ENCODE assay signal across 28 cellular contexts in the genomic region with DNA sequence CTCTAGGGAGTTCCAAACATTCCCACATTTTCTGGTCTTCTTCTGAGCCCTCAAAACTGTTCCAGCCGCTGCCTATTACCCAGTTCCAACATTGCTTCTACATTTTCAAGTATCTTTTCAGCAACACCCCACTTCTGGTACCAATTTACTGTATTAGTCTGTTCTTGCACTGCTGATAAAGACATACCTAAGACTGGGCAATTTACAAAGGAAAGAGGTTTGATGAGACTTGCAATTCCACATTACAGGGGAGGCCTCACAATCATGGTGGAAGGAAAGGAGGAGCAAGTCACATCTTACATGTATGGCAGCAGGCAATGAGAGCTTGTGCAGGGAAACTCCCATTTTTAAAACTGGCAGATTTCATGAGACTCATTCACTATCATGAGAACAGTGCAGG.
"Had no signal": no experiment of that assay in that cellular context is flagged by ENCODE, and none has a peak within 500 bp of the region (broad histone marks: within the 10 kb centered on the region; RNA-seq: fewer than 3 reads in every experiment).

No MANE protein-coding gene starts in this region.

- H3K4me2 ChIP-seq: neural progenitor cell had no signal

- H2AFZ ChIP-seq: neural progenitor cell, parathyroid adenoma had no signal

- H3K4me1 ChIP-seq: neural progenitor cell, parathyroid adenoma, psoas muscle, right lobe of liver, sigmoid colon, stomach, thyroid gland, transverse colon, upper lobe of right lung, uterus had no signal

- H3K27me3 ChIP-seq: neural progenitor cell, ovary, right lobe of liver, sigmoid colon, stomach, thyroid gland, transverse colon, upper lobe of right lung, uterus had no signal

- ATAC-seq: naive thymus-derived CD8-positive, alpha-beta T cell; natural killer cell treated with Interleukin-12 subunit alpha and Interleukin-12 subunit beta and Interleukin-15 and Interleukin-18, amount 100 ng/mL, for 72 hours; psoas muscle; right cardiac atrium; right lobe of liver; stimulated activated effector memory CD8-positive, alpha-beta T cell treated with anti-CD3 and anti-CD28 coated beads, Interleukin-12 subunit alpha, Interleukin-12 subunit beta, amount 100 ng/mL, for 72 hours; stimulated activated naive B cell treated with anti-CD40 and anti-IgM and Interleukin-4, amounts not matched to agents 10 μg/mL and 1 μg/mL and 100 μg/mL, for 72 hours; upper lobe of right lung had no signal

- H3K36me3 ChIP-seq: neural progenitor cell, ovary, right lobe of liver, sigmoid colon, stomach, thoracic aorta, thyroid gland, transverse colon, upper lobe of right lung, uterus had no signal

- H3K4me1 Mint-ChIP-seq: naive thymus-derived CD8-positive, alpha-beta T cell; neural progenitor cell; stimulated activated effector memory CD8-positive, alpha-beta T cell treated with anti-CD3 and anti-CD28 coated beads, Interleukin-12 subunit alpha, Interleukin-12 subunit beta, amount 100 ng/mL, for 72 hours; stimulated activated naive B cell treated with anti-CD40 and anti-IgM and Interleukin-4, amounts not matched to agents 10 μg/mL and 1 μg/mL and 100 μg/mL, for 72 hours had no signal

- DNase-seq: naive thymus-derived CD8-positive, alpha-beta T cell; occipital lobe; ovary; posterior cingulate gyrus; psoas muscle; right cardiac atrium; right lobe of liver; sigmoid colon; small intestine; stimulated activated CD4-positive, alpha-beta T cell treated with anti-CD3 and anti-CD28 coated beads, Interleukin-15, amount 100 ng/mL, for 24 hours; stimulated activated CD4-positive, alpha-beta T cell treated with anti-CD3 and anti-CD28 coated beads, Interleukin-2, amount 100 ng/mL, for 24 hours; stimulated activated CD4-positive, alpha-beta T cell treated with anti-CD3 and anti-CD28 coated beads, Interleukin-2, amount 100 ng/mL, for 48 hours; stimulated activated CD4-positive, alpha-beta T cell treated with anti-CD3 and anti-CD28 coated beads, Interleukin-4, amount 100 ng/mL, for 24 hours; stimulated activated naive B cell treated with anti-CD40 and anti-IgM and Interleukin-4, amounts not matched to agents 10 μg/mL and 1 μg/mL and 100 μg/mL, for 72 hours; stimulated activated naive CD4-positive, alpha-beta T cell treated with Interleukin-2 at 50 U/mL for 16 hours; stomach; thyroid gland; transverse colon; upper lobe of right lung; uterus had no signal

- H3K36me3 Mint-ChIP-seq: stimulated activated effector memory CD8-positive, alpha-beta T cell treated with anti-CD3 and anti-CD28 coated beads, Interleukin-12 subunit alpha, Interleukin-12 subunit beta, amount 100 ng/mL, for 72 hours had no signal

- H3K79me2 ChIP-seq: parathyroid adenoma had no signal

- H3K9ac ChIP-seq: neural progenitor cell, parathyroid adenoma had no signal

- H3K27ac ChIP-seq: neural progenitor cell, ovary, parathyroid adenoma, psoas muscle, right lobe of liver, sigmoid colon, stomach, thoracic aorta, thyroid gland, transverse colon, upper lobe of right lung, uterus had no signal

- H3K4me3 Mint-ChIP-seq: naive thymus-derived CD8-positive, alpha-beta T cell; natural killer cell treated with Interleukin-12 subunit alpha and Interleukin-12 subunit beta and Interleukin-15 and Interleukin-18, amount 100 ng/mL, for 72 hours; neural progenitor cell; stimulated activated effector memory CD8-positive, alpha-beta T cell treated with anti-CD3 and anti-CD28 coated beads, Interleukin-12 subunit alpha, Interleukin-12 subunit beta, amount 100 ng/mL, for 72 hours; stimulated activated naive B cell treated with anti-CD40 and anti-IgM and Interleukin-4, amounts not matched to agents 10 μg/mL and 1 μg/mL and 100 μg/mL, for 72 hours; stimulated activated naive CD8-positive, alpha-beta T cell treated with anti-CD3 and anti-CD28 coated beads, Interleukin-15, Interleukin-2, amounts not matched to agents 100 ng/mL and 50 ng/mL, for 24 hours; type B pancreatic cell had no signal

- H3K4me3 ChIP-seq: neural progenitor cell, ovary, psoas muscle, right lobe of liver, sigmoid colon, stomach, thoracic aorta, thyroid gland, transverse colon, upper lobe of right lung, uterus had no signal

- H3K9me3 ChIP-seq: ovary, thyroid gland had no signal

- H3K27me3 Mint-ChIP-seq: progenitor cell of endocrine pancreas; stimulated activated naive B cell treated with anti-CD40 and anti-IgM and Interleukin-4, amounts not matched to agents 10 μg/mL and 1 μg/mL and 100 μg/mL, for 72 hours; type B pancreatic cell had no signal

- H3K27ac Mint-ChIP-seq: naive thymus-derived CD8-positive, alpha-beta T cell; natural killer cell treated with Interleukin-12 subunit alpha and Interleukin-12 subunit beta and Interleukin-15 and Interleukin-18, amount 100 ng/mL, for 72 hours; neural progenitor cell; progenitor cell of endocrine pancreas; stimulated activated effector memory CD8-positive, alpha-beta T cell treated with anti-CD3 and anti-CD28 coated beads, Interleukin-12 subunit alpha, Interleukin-12 subunit beta, amount 100 ng/mL, for 72 hours; stimulated activated naive B cell treated with anti-CD40 and anti-IgM and Interleukin-4, amounts not matched to agents 10 μg/mL and 1 μg/mL and 100 μg/mL, for 72 hours; stimulated activated naive CD8-positive, alpha-beta T cell treated with anti-CD3 and anti-CD28 coated beads, Interleukin-15, Interleukin-2, amounts not matched to agents 100 ng/mL and 50 ng/mL, for 24 hours; type B pancreatic cell had no signal
